Comparison of ENCODE assay signal across 13 cellular contexts in the genomic region with DNA sequence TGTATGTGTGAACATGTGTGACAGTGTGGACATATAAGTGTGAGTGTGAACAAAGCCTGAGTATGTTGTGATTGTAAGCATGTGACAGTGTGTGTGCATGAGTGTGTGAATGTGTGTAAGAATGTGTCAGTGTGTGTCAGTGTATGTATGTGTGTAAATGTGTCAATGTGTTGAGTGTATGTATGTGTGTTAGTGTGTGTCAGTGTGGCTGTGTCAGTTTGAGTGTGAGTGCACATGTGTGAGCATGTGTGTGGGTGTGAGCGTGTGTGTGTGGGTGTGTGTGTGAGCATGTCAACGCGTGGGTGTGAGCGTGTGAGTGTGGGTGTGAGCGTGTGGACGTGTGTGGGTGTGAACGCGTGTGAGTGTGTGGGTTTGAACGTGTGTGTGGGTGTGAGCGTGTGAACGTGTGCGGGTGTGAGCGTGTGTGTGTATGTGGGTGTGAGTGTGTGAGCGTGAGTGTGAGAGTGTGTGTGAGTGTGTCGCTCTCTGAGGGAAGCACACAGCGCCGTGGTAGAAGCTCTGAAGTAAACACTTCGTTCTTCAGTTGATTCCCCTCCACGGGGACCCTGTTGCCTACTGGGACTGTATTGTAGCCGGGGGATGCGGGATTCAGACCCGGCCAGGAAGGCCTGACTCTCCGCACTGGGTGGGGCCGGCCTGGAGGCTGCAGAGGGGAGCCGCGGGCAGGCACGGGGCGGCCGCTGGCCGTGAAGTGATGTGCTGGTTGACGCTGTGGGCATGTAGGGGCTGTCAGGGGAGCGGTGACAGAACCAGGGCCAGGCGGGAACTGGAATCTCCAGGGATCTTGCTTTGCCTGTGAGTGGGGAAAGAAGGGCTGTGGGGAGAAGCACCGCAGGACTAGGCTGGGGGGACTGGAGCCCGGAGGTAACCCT. TPM values are rescaled to one million over a fixed set of nuclear protein-coding genes. Genes with fewer than 3 reads are reported as not detected.
DNase-seq lines count a peak whose midpoint lies in the region; ATAC-seq, FAIRE-seq and TF ChIP-seq lines count a peak whose summit lies in the region.
"Had no signal": no experiment of that assay in that cellular context is flagged by ENCODE, and none has a peak within 500 bp of the region (broad histone marks: within the 10 kb centered on the region; RNA-seq: fewer than 3 reads in every experiment).

No MANE protein-coding gene starts in this region.

- peaks cover 0 to 15% of the 10 kb centered on the region in 2 donors for H3K4me1 ChIP-seq in neuronal stem cell (ENCODE audit: control insufficient read depth in 2 of 2, insufficient read depth in 1 of 2, low read depth in 1 of 2, low read length in 2 of 2)

- peak overlapping the region; percentile 71 for H2BK15ac ChIP-seq in neuronal stem cell (ENCODE audit: low read length)

- H3K27me3 ChIP-seq in bronchial epithelial cell (ENCODE audit: control insufficient read depth, insufficient read depth, low read length) (peaks cover 4% of the 10 kb centered on the region), neuronal stem cell (ENCODE audit: control insufficient read depth in 3 of 3, insufficient read depth in 3 of 3, low read depth in 1 of 3, low read length in 3 of 3) (peaks cover 0 to 23% (median 3%) of the 10 kb centered on the region in 3 experiments)

- H3K79me1 ChIP-seq in neuronal stem cell (ENCODE audit: low read depth, low read length) = no peaks in the 10 kb centered on the region

- DNase-seq in GM12891 (ENCODE audit: insufficient read length, low spot score) = no peak
- DNase-seq in HTR-8/SVneo (ENCODE audit: insufficient read length, low spot score) = no peak
- no peak for DNase-seq in bronchial epithelial cell (ENCODE audit: low read depth)
- no peak for DNase-seq in neuronal stem cell (ENCODE audit: low spot score)
- DNase-seq in midbrain (lab: John Stamatoyannopoulos, UW) = no peak
- DNase-seq: COR-L47, DMS153, GOT3, NCI-H1417 treated with DMSO at 0.1 percent for 48 hours, NCI-H2081 had no signal

- H2BK12ac ChIP-seq in neuronal stem cell (ENCODE audit: low read length) = no peak overlapping the region

- peak overlapping the region; percentile 59 for H3K14ac ChIP-seq in neuronal stem cell (ENCODE audit: low read length)

- peak overlapping the region; percentile 54 for H4K8ac ChIP-seq in neuronal stem cell (ENCODE audit: low read depth, low read length)

- peaks cover 0 to 7% of the 10 kb centered on the region in 2 donors for H3K9me3 ChIP-seq in neuronal stem cell (replicated peaks in 1 of 2; ENCODE audit: control insufficient read depth in 2 of 2, insufficient read depth in 1 of 2, low read depth in 1 of 2, low read length in 2 of 2)

- H3K4ac ChIP-seq in neuronal stem cell (ENCODE audit: low read length) = peak overlapping the region; percentile 5

- ATAC-seq in GM21515 (IDR thresholded peaks at IDR 0.05; ENCODE audit: unreplicated experiment) = no peak
- no peak for ATAC-seq in GM19463 (IDR thresholded peaks at IDR 0.05; ENCODE audit: unreplicated experiment)

- H3K23ac ChIP-seq in neuronal stem cell (ENCODE audit: low read depth, low read length, poor library complexity) = peak overlapping the region; percentile 62

- H3K18ac ChIP-seq in neuronal stem cell (ENCODE audit: low read length) = peak overlapping the region; percentile 3

- 100% methylated on average over 4 to 12 of the region's 35 CpGs for WGBS in neuronal stem cell (ENCODE audit: extremely low coverage in 2 of 2, insufficient read length in 2 of 2, insufficient replicate concordance in 1 of 2), 2 donors

- peak overlapping the region; percentile 53 for H3K9ac ChIP-seq in neuronal stem cell (ENCODE audit: low read depth, low read length, poor library complexity)

- TF ChIP-seq POLR2A in GM12891 (IDR thresholded peaks at IDR 0.05; ENCODE audit: low read depth, low read length) = no peak

- H3K27ac ChIP-seq in neuronal stem cell (replicated peaks; ENCODE audit: low read length) = peak overlapping the region; percentile 38

- no peak for TF ChIP-seq CTCF in bronchial epithelial cell (IDR thresholded peaks at IDR 0.05; ENCODE audit: insufficient read depth, low read length, severe bottlenecking)

- H3K4me2 ChIP-seq in neuronal stem cell (ENCODE audit: insufficient read depth, low read length, poor library complexity, severe bottlenecking) = no peak overlapping the region

- H3K4me3 ChIP-seq in bronchial epithelial cell (ENCODE audit: low read depth, low read length) = no peak overlapping the region
- peak overlapping the region in 1 of 2 donors; percentile 64 for H3K4me3 ChIP-seq in neuronal stem cell (ENCODE audit: low read length in 2 of 2)

- H4K91ac ChIP-seq in neuronal stem cell (ENCODE audit: low read depth, low read length, poor library complexity) = no peak overlapping the region

- peak overlapping the region; percentile 75 for H2BK5ac ChIP-seq in neuronal stem cell (ENCODE audit: low read length)

- peak; percentile 58 for FAIRE-seq in GM12891 (lab: Jason Lieb, UNC)
- FAIRE-seq in HTR-8/SVneo (lab: Jason Lieb, UNC) = peak; percentile 76
- FAIRE-seq in bronchial epithelial cell (lab: Jason Lieb, UNC) = peak; percentile 98
- FAIRE-seq: GM18507 had no signal

- H3K36me3 ChIP-seq in bronchial epithelial cell (ENCODE audit: control insufficient read depth, insufficient read depth, low read length) (no peaks in the 10 kb centered on the region), neuronal stem cell (replicated peaks in 1 of 2; ENCODE audit: control insufficient read depth in 2 of 2, insufficient read depth in 2 of 2, low read length in 2 of 2) (peaks cover 0 to 5% of the 10 kb centered on the region in 2 donors)

- H2AFZ ChIP-seq in neuronal stem cell (ENCODE audit: low read length) = peak overlapping the region; percentile 66

- peak overlapping the region; percentile 85 for H2AK5ac ChIP-seq in neuronal stem cell (ENCODE audit: low read depth, low read length)

- H2BK120ac ChIP-seq in neuronal stem cell (ENCODE audit: low read depth, low read length) = no peak overlapping the region

TF ChIP-seq in GM12891, 5 proteins besides CTCF, POLR2A, EP300 and RAD21:
- no peak for TF ChIP-seq TAF1 (IDR thresholded peaks at IDR 0.05; ENCODE audit: low read depth, low read length)
- no peak for TF ChIP-seq POU2F2 (IDR thresholded peaks at IDR 0.05; ENCODE audit: low read depth, low read length)
- TF ChIP-seq POLR2AphosphoS5 (IDR thresholded peaks at IDR 0.05; ENCODE audit: low read depth, low read length) = no peak
- no peak for TF ChIP-seq PAX5 (IDR thresholded peaks at IDR 0.05; ENCODE audit: insufficient read depth, low read length, severe bottlenecking)
- TF ChIP-seq SPI1 (IDR thresholded peaks at IDR 0.05; ENCODE audit: low read depth, low read length) = no peak

RNA-seq across cellular contexts. Expression of a gene that starts 21.1 kb away (rescaled TPM):
- polyA plus RNA-seq in GM12891 (2012; ENCODE audit: low read depth, missing spikeins) = 12.4 TPM
- total RNA-seq in bronchial epithelial cell = 39.7 and 59.5 TPM in 2 replicates
- polyA plus RNA-seq in neuronal stem cell (2013, experiment 1 of 2) = 5.7 TPM
- polyA plus RNA-seq in neuronal stem cell (2013, experiment 2 of 2) = 5.0 TPM

RNA-seq across cellular contexts. Expression of a gene that starts 40.1 kb away (rescaled TPM):
- 45.4 TPM for polyA plus RNA-seq in GM12891 (2012; ENCODE audit: low read depth, missing spikeins)
- 2.9 TPM in 2 replicates for total RNA-seq in bronchial epithelial cell
- 4.0 TPM for polyA plus RNA-seq in neuronal stem cell (2013, experiment 1 of 2)
- 4.5 TPM for polyA plus RNA-seq in neuronal stem cell (2013, experiment 2 of 2)
